In the genomic region with DNA sequence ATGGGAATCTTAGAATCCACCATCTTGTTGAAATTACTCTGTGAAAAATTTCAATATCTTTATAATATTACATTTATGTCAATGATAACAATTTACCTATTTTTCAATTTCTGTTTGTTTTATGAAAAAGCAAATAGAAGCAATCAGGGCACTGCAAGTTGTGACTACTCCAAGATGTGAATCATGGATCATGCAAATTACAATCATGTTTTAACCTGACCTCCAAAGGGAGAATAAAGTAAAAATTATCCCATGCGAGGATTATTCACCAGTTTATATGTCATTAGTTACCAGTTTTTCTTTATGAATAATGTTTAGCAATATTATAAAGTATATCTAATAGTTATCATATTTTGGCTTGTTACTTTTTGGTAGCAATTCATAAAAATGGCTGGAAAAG, we compare ENCODE assay signal across 1 cellular context. TPM values are rescaled to one million over a fixed set of nuclear protein-coding genes. Genes with fewer than 3 reads are reported as not detected.
"Had no signal": no experiment of that assay in that cellular context is flagged by ENCODE, and none has a peak within 500 bp of the region (broad histone marks: within the 10 kb centered on the region; RNA-seq: fewer than 3 reads in every experiment).

No MANE protein-coding gene starts in this region.

RNA-seq across cellular contexts. Expression of gene AKR1C2, which starts 41.3 kb away (rescaled TPM):
- total RNA-seq: naive thymus-derived CD8-positive, alpha-beta T cell had no signal
- polyA plus RNA-seq: naive thymus-derived CD8-positive, alpha-beta T cell had no signal
